11 cellular contexts compared by ENCODE assay signal in the genomic region with DNA sequence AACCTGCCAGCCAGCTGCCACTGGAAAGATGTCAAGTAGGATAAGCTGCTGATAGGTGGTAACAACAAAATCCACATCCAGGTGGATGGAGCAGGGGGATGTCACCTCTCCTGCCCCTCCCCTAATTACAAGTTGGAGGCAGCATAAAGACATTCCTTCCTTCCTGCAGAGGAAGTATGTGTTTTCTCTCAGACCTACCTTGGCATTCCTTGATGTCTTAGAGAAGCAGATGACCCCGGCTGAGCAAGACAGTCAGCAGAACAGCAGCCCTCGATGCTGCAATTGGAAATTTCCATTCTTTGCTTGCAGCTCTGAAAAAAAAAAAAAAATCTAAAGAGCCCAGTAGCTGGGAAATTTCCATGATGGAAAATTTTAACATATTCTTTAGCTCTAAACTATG.
DNase-seq lines count a peak whose midpoint lies in the region; ATAC-seq and TF ChIP-seq lines count a peak whose summit lies in the region.
"Had no signal": no experiment of that assay in that cellular context is flagged by ENCODE, and none has a peak within 500 bp of the region (broad histone marks: within the 10 kb centered on the region; RNA-seq: fewer than 3 reads in every experiment).

No MANE protein-coding gene starts in this region.

- no peaks in the 10 kb centered on the region for H3K27me3 Mint-ChIP-seq in activated CD8-positive, alpha-beta T cell treated with anti-CD3 and anti-CD28 coated beads for 36 hours
- peaks cover 2% of the 10 kb centered on the region for H3K27me3 Mint-ChIP-seq in activated CD8-positive, alpha-beta T cell treated with anti-CD3 and anti-CD28 coated beads, Interleukin-2, amount 10 ng/mL, durations not matched to agents 7 days and 5 days (ENCODE audit: low read depth)
- H3K27me3 Mint-ChIP-seq in T-helper 2 cell treated with Interferon-gamma antibody and Interleukin-4, amounts not matched to agents 5 μg/mL and 100 μg/mL, for 36 hours (ENCODE audit: low read depth), result no peaks in the 10 kb centered on the region
- H3K27me3 Mint-ChIP-seq: central memory CD8-positive, alpha-beta T cell had no signal

- no peak for ATAC-seq in activated CD8-positive, alpha-beta T cell treated with anti-CD3 and anti-CD28 coated beads for 36 hours
- ATAC-seq in activated CD8-positive, alpha-beta T cell treated with anti-CD3 and anti-CD28 coated beads, Interleukin-2, amount 10 ng/mL, durations not matched to agents 7 days and 5 days, result no peak
- peak; percentile 32; the same call in 2 of the 3 replicates for ATAC-seq in SK-N-SH treated with all-trans-retinoic acid at 6 μM for 48 hours
- ATAC-seq in stimulated activated naive CD8-positive, alpha-beta T cell treated with anti-CD3 and anti-CD28 coated beads, Interleukin-15, Interleukin-2, amounts not matched to agents 100 U/mL and 50 U/mL, for 24 hours, result no peak
- no peak for ATAC-seq in HG03159 (IDR thresholded peaks at IDR 0.05; ENCODE audit: unreplicated experiment)

- H3K27ac Mint-ChIP-seq in activated CD8-positive, alpha-beta T cell treated with anti-CD3 and anti-CD28 coated beads for 36 hours, result peak overlapping the region; percentile 93
- H3K27ac Mint-ChIP-seq in activated CD8-positive, alpha-beta T cell treated with anti-CD3 and anti-CD28 coated beads, Interleukin-2, amount 10 ng/mL, durations not matched to agents 7 days and 5 days, result no peak overlapping the region
- no peak overlapping the region for H3K27ac Mint-ChIP-seq in T-helper 2 cell treated with Interferon-gamma antibody and Interleukin-4, amounts not matched to agents 5 μg/mL and 100 μg/mL, for 36 hours

- peaks cover 3% of the 10 kb centered on the region for H3K9me3 Mint-ChIP-seq in activated CD8-positive, alpha-beta T cell treated with anti-CD3 and anti-CD28 coated beads for 36 hours
- no peaks in the 10 kb centered on the region for H3K9me3 Mint-ChIP-seq in activated CD8-positive, alpha-beta T cell treated with anti-CD3 and anti-CD28 coated beads, Interleukin-2, amount 10 ng/mL, durations not matched to agents 7 days and 5 days (ENCODE audit: insufficient read depth)
- H3K9me3 Mint-ChIP-seq in T-helper 2 cell treated with Interferon-gamma antibody and Interleukin-4, amounts not matched to agents 5 μg/mL and 100 μg/mL, for 36 hours, result no peaks in the 10 kb centered on the region
- H3K9me3 Mint-ChIP-seq: central memory CD8-positive, alpha-beta T cell had no signal

- CTCF ChIA-PET in activated CD8-positive, alpha-beta T cell treated with anti-CD3 and anti-CD28 coated beads for 36 hours (lab: Charles Lee), result interaction anchor here (0.8 to 2.3 kb wide), 7 partner anchors 9 to 315 kb away, joined by 3 to 5 read pairs (median 4); no protein-coding TSS in a partner anchor
- CTCF ChIA-PET in activated CD8-positive, alpha-beta T cell treated with anti-CD3 and anti-CD28 coated beads, Interleukin-2, amount 10 ng/mL, durations not matched to agents 7 days and 5 days (lab: Charles Lee), result interaction anchor here (0.6 to 0.9 kb wide), 3 partner anchors 9 to 269 kb away, joined by 3 to 4 read pairs (median 4); no protein-coding TSS in a partner anchor

- POLR2A ChIA-PET in activated CD8-positive, alpha-beta T cell treated with anti-CD3 and anti-CD28 coated beads for 36 hours (lab: Charles Lee), result interaction anchor here (0.6 to 6.0 kb wide), 3 partner anchors 9 to 82 kb away, joined by 3 to 41 read pairs (median 11); no protein-coding TSS in a partner anchor
- POLR2A ChIA-PET in activated CD8-positive, alpha-beta T cell treated with anti-CD3 and anti-CD28 coated beads, Interleukin-2, amount 10 ng/mL, durations not matched to agents 7 days and 5 days (lab: Charles Lee), result interaction anchor here (3.2 kb wide), 1 partner anchor 81 kb away, joined by 18 read pairs; no protein-coding TSS in a partner anchor

- peak overlapping the region; percentile 15 for H3K4me3 Mint-ChIP-seq in activated CD8-positive, alpha-beta T cell treated with anti-CD3 and anti-CD28 coated beads for 36 hours
- no peak overlapping the region for H3K4me3 Mint-ChIP-seq in activated CD8-positive, alpha-beta T cell treated with anti-CD3 and anti-CD28 coated beads, Interleukin-2, amount 10 ng/mL, durations not matched to agents 7 days and 5 days
- H3K4me3 Mint-ChIP-seq in T-helper 2 cell treated with Interferon-gamma antibody and Interleukin-4, amounts not matched to agents 5 μg/mL and 100 μg/mL, for 36 hours, result no peak overlapping the region
- H3K4me3 Mint-ChIP-seq: central memory CD8-positive, alpha-beta T cell had no signal

- intact Hi-C loops in activated CD8-positive, alpha-beta T cell treated with anti-CD3 and anti-CD28 coated beads for 36 hours (cut with micrococcal nuclease), result no loop called here
- intact Hi-C loops in head of caudate nucleus (cut with DNase I), result no loop called here

- TF ChIP-seq CTCF in activated CD8-positive, alpha-beta T cell treated with anti-CD3 and anti-CD28 coated beads for 36 hours (IDR thresholded peaks at IDR 0.05), result no peak

- H3K4me1 Mint-ChIP-seq in activated CD8-positive, alpha-beta T cell treated with anti-CD3 and anti-CD28 coated beads for 36 hours (ENCODE audit: low read depth), result peaks cover 46% of the 10 kb centered on the region
- peaks cover 35% of the 10 kb centered on the region for H3K4me1 Mint-ChIP-seq in activated CD8-positive, alpha-beta T cell treated with anti-CD3 and anti-CD28 coated beads, Interleukin-2, amount 10 ng/mL, durations not matched to agents 7 days and 5 days (ENCODE audit: low read depth)
- H3K4me1 Mint-ChIP-seq in T-helper 2 cell treated with Interferon-gamma antibody and Interleukin-4, amounts not matched to agents 5 μg/mL and 100 μg/mL, for 36 hours (ENCODE audit: low read depth), result peaks cover 41% of the 10 kb centered on the region

- peaks cover 3% of the 10 kb centered on the region for H3K36me3 Mint-ChIP-seq in activated CD8-positive, alpha-beta T cell treated with anti-CD3 and anti-CD28 coated beads for 36 hours (ENCODE audit: low read depth)
- peaks cover 2% of the 10 kb centered on the region for H3K36me3 Mint-ChIP-seq in activated CD8-positive, alpha-beta T cell treated with anti-CD3 and anti-CD28 coated beads, Interleukin-2, amount 10 ng/mL, durations not matched to agents 7 days and 5 days (ENCODE audit: low read depth)
- no peaks in the 10 kb centered on the region for H3K36me3 Mint-ChIP-seq in T-helper 2 cell treated with Interferon-gamma antibody and Interleukin-4, amounts not matched to agents 5 μg/mL and 100 μg/mL, for 36 hours (ENCODE audit: low read depth)

- DNase-seq in activated CD8-positive, alpha-beta T cell treated with anti-CD3 and anti-CD28 coated beads for 36 hours, result peak; percentile 16
- DNase-seq in activated CD8-positive, alpha-beta T cell treated with anti-CD3 and anti-CD28 coated beads, Interleukin-2, amount 10 ng/mL, durations not matched to agents 7 days and 5 days, result no peak
- DNase-seq in head of caudate nucleus, result peak in 23 of 42 donors; percentile 11 to 73 (median 33)
- DNase-seq in stimulated activated naive CD8-positive, alpha-beta T cell treated with anti-CD3 and anti-CD28 coated beads, Interleukin-15, Interleukin-2, amounts not matched to agents 100 U/mL and 50 U/mL, for 24 hours, result peak; percentile 27
- DNase-seq in T-helper 2 cell treated with Interferon-gamma antibody and Interleukin-4, amounts not matched to agents 5 μg/mL and 100 μg/mL, for 36 hours (ENCODE audit: low spot score), result no peak
- no peak for DNase-seq in SK-N-DZ (ENCODE audit: low spot score)
- DNase-seq: activated T-cell treated with anti-CD3 and anti-CD28 coated beads, Interleukin-2, amount 50 U/mL, for 48 hours; NCI-H1436 had no signal

TF ChIP-seq in SK-N-SH treated with all-trans-retinoic acid at 6 μM for 48 hours, 23 proteins besides CTCF, POLR2A, EP300 and RAD21:
- TF ChIP-seq SNAI2 (CRISPR knock-in tag; IDR thresholded peaks at IDR 0.05) (no peak), ZNF70 (CRISPR knock-in tag; IDR thresholded peaks at IDR 0.05) (no peak), TOX (CRISPR knock-in tag; IDR thresholded peaks at IDR 0.05; ENCODE audit: borderline replicate concordance) (no peak), ZFP30 (CRISPR knock-in tag; IDR thresholded peaks at IDR 0.05) (no peak)
- TF ChIP-seq, protein P1, sequence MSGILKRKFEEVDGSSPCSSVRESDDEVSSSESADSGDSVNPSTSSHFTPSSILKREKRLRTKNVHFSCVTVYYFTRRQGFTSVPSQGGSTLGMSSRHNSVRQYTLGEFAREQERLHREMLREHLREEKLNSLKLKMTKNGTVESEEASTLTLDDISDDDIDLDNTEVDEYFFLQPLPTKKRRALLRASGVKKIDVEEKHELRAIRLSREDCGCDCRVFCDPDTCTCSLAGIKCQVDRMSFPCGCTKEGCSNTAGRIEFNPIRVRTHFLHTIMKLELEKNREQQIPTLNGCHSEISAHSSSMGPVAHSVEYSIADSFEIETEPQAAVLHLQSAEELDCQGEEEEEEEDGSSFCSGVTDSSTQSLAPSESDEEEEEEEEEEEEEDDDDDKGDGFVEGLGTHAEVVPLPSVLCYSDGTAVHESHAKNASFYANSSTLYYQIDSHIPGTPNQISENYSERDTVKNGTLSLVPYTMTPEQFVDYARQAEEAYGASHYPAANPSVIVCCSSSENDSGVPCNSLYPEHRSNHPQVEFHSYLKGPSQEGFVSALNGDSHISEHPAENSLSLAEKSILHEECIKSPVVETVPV (CRISPR knock-in tag; IDR thresholded peaks at IDR 0.05), result no peak
- TF ChIP-seq, protein P2, sequence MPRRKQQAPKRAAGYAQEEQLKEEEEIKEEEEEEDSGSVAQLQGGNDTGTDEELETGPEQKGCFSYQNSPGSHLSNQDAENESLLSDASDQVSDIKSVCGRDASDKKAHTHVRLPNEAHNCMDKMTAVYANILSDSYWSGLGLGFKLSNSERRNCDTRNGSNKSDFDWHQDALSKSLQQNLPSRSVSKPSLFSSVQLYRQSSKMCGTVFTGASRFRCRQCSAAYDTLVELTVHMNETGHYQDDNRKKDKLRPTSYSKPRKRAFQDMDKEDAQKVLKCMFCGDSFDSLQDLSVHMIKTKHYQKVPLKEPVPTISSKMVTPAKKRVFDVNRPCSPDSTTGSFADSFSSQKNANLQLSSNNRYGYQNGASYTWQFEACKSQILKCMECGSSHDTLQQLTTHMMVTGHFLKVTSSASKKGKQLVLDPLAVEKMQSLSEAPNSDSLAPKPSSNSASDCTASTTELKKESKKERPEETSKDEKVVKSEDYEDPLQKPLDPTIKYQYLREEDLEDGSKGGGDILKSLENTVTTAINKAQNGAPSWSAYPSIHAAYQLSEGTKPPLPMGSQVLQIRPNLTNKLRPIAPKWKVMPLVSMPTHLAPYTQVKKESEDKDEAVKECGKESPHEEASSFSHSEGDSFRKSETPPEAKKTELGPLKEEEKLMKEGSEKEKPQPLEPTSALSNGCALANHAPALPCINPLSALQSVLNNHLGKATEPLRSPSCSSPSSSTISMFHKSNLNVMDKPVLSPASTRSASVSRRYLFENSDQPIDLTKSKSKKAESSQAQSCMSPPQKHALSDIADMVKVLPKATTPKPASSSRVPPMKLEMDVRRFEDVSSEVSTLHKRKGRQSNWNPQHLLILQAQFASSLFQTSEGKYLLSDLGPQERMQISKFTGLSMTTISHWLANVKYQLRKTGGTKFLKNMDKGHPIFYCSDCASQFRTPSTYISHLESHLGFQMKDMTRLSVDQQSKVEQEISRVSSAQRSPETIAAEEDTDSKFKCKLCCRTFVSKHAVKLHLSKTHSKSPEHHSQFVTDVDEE (CRISPR knock-in tag; IDR thresholded peaks at IDR 0.05), result no peak
TF ChIP-seq in SK-N-SH treated with all-trans-retinoic acid at 6 μM for 48 hours: peak in this region for 0.

Comparison
In these comparisons a context has a peak if more than half of its experiments do, and no peak if none do; other contexts are left out.
1. DNase-seq: peak in activated CD8-positive, alpha-beta T cell treated with anti-CD3 and anti-CD28 coated beads for 36 hours (single experiment), head of caudate nucleus (23 of 42) and stimulated activated naive CD8-positive, alpha-beta T cell treated with anti-CD3 and anti-CD28 coated beads, Interleukin-15, Interleukin-2, amounts not matched to agents 100 U/mL and 50 U/mL, for 24 hours (single experiment); none in activated CD8-positive, alpha-beta T cell treated with anti-CD3 and anti-CD28 coated beads, Interleukin-2, amount 10 ng/mL, durations not matched to agents 7 days and 5 days (single experiment), T-helper 2 cell treated with Interferon-gamma antibody and Interleukin-4, amounts not matched to agents 5 μg/mL and 100 μg/mL, for 36 hours (single experiment) and SK-N-DZ (single experiment).